In the genomic region with DNA sequence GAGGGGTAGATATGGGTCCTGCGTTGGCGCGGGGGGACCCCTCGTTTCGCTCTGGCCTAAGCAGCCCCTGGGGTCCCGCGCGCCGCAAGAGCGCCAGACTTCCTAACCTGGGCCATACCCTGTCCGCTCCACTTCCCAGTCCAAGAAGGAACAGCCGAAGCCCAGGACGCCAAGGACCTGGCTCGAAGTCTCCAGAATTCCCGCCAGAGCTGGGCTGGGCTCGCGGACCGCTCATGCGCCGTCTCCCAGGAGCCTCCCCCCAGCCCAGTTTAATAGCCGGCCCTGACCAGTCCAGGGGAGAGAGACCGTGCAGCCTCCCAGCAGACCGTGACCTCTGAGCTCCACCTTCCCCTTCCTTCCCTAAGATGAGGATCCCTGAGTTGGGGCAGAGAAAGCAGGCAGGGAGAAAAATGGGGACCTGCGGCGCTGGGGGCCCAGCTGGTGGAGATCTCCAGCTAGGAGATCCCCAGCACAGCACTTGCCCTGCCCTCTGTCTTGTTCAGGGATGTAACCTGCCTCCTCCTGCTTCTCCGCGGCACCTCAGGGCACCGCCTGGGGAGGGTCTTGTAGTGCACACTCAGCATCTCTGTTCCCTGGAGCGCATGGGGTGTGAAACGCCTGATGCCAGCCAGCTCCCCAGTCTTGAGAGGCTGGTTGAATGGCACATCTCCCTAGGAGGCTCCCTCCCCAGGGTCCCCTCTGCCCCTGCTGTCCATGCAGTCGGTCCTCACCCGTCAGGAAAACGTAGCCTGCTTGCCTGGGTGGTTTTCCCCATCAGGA, we compare ENCODE assay signal across 1 cellular context.
TF ChIP-seq lines count a peak whose summit lies in the region.

No MANE protein-coding gene starts in this region.

TF ChIP-seq in H1, 55 proteins besides CTCF, POLR2A, EP300 and RAD21:
- TF ChIP-seq BCL11A (IDR thresholded peaks at IDR 0.05; ENCODE audit: low read depth in 2 of 2, low read length in 2 of 2) (no peak), KDM1A (IDR thresholded peaks at IDR 0.05; ENCODE audit: borderline replicate concordance, low read length) (no peak), SIN3A (conservative IDR thresholded peaks at IDR 0.05 in 1 of 2, IDR thresholded peaks at IDR 0.05 in 1 of 2; ENCODE audit: low read depth in 1 of 2, low read length in 2 of 2) (no peak), CEBPB (IDR thresholded peaks at IDR 0.05; ENCODE audit: low read depth, low read length) (no peak), ASH2L (IDR thresholded peaks at IDR 0.05; ENCODE audit: low read length) (no peak), RXRA (IDR thresholded peaks at IDR 0.05; ENCODE audit: insufficient read depth, low read depth, low read length) (no peak), SIRT6 (IDR thresholded peaks at IDR 0.05; ENCODE audit: low read length) (no peak), EZH2 (IDR thresholded peaks at IDR 0.05; ENCODE audit: low read depth, low read length, severe bottlenecking) (peak; percentile 64), RFX5 (IDR thresholded peaks at IDR 0.05; ENCODE audit: borderline replicate concordance, low read depth, low read length) (no peak), FOSL1 (IDR thresholded peaks at IDR 0.05; ENCODE audit: insufficient read depth, low read depth, low read length) (no peak), SUZ12 (IDR thresholded peaks at IDR 0.05; ENCODE audit: low read length) (peak; percentile 69; the same call in 1 of the 2 replicates), SP4 (IDR thresholded peaks at IDR 0.05; ENCODE audit: low read length) (no peak)
- TF ChIP-seq, protein P1, sequence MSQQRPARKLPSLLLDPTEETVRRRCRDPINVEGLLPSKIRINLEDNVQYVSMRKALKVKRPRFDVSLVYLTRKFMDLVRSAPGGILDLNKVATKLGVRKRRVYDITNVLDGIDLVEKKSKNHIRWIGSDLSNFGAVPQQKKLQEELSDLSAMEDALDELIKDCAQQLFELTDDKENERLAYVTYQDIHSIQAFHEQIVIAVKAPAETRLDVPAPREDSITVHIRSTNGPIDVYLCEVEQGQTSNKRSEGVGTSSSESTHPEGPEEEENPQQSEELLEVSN (IDR thresholded peaks at IDR 0.05), result peak; percentile 62; the same call in 1 of the 2 replicates
- TF ChIP-seq, protein P2, sequence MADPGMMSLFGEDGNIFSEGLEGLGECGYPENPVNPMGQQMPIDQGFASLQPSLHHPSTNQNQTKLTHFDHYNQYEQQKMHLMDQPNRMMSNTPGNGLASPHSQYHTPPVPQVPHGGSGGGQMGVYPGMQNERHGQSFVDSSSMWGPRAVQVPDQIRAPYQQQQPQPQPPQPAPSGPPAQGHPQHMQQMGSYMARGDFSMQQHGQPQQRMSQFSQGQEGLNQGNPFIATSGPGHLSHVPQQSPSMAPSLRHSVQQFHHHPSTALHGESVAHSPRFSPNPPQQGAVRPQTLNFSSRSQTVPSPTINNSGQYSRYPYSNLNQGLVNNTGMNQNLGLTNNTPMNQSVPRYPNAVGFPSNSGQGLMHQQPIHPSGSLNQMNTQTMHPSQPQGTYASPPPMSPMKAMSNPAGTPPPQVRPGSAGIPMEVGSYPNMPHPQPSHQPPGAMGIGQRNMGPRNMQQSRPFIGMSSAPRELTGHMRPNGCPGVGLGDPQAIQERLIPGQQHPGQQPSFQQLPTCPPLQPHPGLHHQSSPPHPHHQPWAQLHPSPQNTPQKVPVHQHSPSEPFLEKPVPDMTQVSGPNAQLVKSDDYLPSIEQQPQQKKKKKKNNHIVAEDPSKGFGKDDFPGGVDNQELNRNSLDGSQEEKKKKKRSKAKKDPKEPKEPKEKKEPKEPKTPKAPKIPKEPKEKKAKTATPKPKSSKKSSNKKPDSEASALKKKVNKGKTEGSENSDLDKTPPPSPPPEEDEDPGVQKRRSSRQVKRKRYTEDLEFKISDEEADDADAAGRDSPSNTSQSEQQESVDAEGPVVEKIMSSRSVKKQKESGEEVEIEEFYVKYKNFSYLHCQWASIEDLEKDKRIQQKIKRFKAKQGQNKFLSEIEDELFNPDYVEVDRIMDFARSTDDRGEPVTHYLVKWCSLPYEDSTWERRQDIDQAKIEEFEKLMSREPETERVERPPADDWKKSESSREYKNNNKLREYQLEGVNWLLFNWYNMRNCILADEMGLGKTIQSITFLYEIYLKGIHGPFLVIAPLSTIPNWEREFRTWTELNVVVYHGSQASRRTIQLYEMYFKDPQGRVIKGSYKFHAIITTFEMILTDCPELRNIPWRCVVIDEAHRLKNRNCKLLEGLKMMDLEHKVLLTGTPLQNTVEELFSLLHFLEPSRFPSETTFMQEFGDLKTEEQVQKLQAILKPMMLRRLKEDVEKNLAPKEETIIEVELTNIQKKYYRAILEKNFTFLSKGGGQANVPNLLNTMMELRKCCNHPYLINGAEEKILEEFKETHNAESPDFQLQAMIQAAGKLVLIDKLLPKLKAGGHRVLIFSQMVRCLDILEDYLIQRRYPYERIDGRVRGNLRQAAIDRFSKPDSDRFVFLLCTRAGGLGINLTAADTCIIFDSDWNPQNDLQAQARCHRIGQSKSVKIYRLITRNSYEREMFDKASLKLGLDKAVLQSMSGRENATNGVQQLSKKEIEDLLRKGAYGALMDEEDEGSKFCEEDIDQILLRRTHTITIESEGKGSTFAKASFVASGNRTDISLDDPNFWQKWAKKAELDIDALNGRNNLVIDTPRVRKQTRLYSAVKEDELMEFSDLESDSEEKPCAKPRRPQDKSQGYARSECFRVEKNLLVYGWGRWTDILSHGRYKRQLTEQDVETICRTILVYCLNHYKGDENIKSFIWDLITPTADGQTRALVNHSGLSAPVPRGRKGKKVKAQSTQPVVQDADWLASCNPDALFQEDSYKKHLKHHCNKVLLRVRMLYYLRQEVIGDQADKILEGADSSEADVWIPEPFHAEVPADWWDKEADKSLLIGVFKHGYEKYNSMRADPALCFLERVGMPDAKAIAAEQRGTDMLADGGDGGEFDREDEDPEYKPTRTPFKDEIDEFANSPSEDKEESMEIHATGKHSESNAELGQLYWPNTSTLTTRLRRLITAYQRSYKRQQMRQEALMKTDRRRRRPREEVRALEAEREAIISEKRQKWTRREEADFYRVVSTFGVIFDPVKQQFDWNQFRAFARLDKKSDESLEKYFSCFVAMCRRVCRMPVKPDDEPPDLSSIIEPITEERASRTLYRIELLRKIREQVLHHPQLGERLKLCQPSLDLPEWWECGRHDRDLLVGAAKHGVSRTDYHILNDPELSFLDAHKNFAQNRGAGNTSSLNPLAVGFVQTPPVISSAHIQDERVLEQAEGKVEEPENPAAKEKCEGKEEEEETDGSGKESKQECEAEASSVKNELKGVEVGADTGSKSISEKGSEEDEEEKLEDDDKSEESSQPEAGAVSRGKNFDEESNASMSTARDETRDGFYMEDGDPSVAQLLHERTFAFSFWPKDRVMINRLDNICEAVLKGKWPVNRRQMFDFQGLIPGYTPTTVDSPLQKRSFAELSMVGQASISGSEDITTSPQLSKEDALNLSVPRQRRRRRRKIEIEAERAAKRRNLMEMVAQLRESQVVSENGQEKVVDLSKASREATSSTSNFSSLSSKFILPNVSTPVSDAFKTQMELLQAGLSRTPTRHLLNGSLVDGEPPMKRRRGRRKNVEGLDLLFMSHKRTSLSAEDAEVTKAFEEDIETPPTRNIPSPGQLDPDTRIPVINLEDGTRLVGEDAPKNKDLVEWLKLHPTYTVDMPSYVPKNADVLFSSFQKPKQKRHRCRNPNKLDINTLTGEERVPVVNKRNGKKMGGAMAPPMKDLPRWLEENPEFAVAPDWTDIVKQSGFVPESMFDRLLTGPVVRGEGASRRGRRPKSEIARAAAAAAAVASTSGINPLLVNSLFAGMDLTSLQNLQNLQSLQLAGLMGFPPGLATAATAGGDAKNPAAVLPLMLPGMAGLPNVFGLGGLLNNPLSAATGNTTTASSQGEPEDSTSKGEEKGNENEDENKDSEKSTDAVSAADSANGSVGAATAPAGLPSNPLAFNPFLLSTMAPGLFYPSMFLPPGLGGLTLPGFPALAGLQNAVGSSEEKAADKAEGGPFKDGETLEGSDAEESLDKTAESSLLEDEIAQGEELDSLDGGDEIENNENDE (IDR thresholded peaks at IDR 0.05; ENCODE audit: insufficient replicate concordance, low read length), result no peak
- TF ChIP-seq, protein P3, sequence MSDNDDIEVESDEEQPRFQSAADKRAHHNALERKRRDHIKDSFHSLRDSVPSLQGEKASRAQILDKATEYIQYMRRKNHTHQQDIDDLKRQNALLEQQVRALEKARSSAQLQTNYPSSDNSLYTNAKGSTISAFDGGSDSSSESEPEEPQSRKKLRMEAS (IDR thresholded peaks at IDR 0.05), result no peak
TF ChIP-seq in H1: peak in this region for 3.
